In genomic region chr4:190120537-190121001, GRCh38 we compare ENCODE assay signal across 10 cellular contexts. TPM values are rescaled to one million over a fixed set of nuclear protein-coding genes. Genes with fewer than 3 reads are reported as not detected.
DNase-seq lines count a peak whose midpoint lies in the region; ATAC-seq and TF ChIP-seq lines count a peak whose summit lies in the region.
"Not testable (repeated sequence)": the region's sequence is repeated elsewhere in the genome, so short reads cannot be mapped to it uniquely, and the experiment has no call there.
"Had no signal": no experiment of that assay in that cellular context is flagged by ENCODE, and none has a peak within 500 bp of the region (broad histone marks: within the 10 kb centered on the region; RNA-seq: fewer than 3 reads in every experiment).

No MANE protein-coding gene starts in this region.

- not testable (repeated sequence) for H3K27ac Mint-ChIP-seq in MCF 10A (ENCODE audit: low read depth, unreplicated experiment); nephron progenitor cell

- not testable (repeated sequence) for H3K9me3 ChIP-seq in stomach

- DNase-seq in HT1080 (ENCODE audit: low read depth) (peak; percentile 16), cardiac septum (ENCODE audit: low spot score) (peak; percentile 38), stomach (peak; percentile 25)
- not testable (repeated sequence) for DNase-seq in MCF 10A (ENCODE audit: unreplicated experiment); nephron progenitor cell

- intact Hi-C loops in MCF 10A (cut with micrococcal nuclease); cardiac septum (cut with DNase I); stomach (cut with DNase I; ENCODE audit: low total_unique reads): not testable (repeated sequence)

- TF ChIP-seq CTCF in GM12873 (IDR thresholded peaks at IDR 0.05; ENCODE audit: insufficient read depth, low read depth, low read length, missing control alignments) (peak; percentile 20), MCF 10A (IDR thresholded peaks at IDR 0.05; ENCODE audit: unreplicated experiment) (peak; percentile 44), nephron progenitor cell (IDR thresholded peaks at IDR 0.05) (peak; percentile 27), stomach (IDR thresholded peaks at IDR 0.05) (peak in 1 of 7 experiments; percentile 29)

- not testable (repeated sequence) for H3K36me3 Mint-ChIP-seq in MCF 10A (ENCODE audit: insufficient read depth, unreplicated experiment); nephron progenitor cell (ENCODE audit: low read depth)

- not testable (repeated sequence) for H3K4me3 Mint-ChIP-seq in MCF 10A (ENCODE audit: unreplicated experiment); nephron progenitor cell

- BruUV-seq in MCF 10A (replicated peaks; lab: Mats Ljungman, UMichigan), result not testable (repeated sequence)

- not testable (repeated sequence) for TF ChIP-seq POLR2A in stomach (IDR thresholded peaks at IDR 0.05)

- H3K9me3 Mint-ChIP-seq in MCF 10A (ENCODE audit: unreplicated experiment), result not testable (repeated sequence)
- H3K9me3 Mint-ChIP-seq in nephron progenitor cell, result peaks cover 12% of the 10 kb centered on the region

- H3K4me1 Mint-ChIP-seq in MCF 10A (ENCODE audit: insufficient read depth, unreplicated experiment); nephron progenitor cell: not testable (repeated sequence)

- H3K27me3 ChIP-seq in stomach, result not testable (repeated sequence)

- H3K27me3 Mint-ChIP-seq in MCF 10A (ENCODE audit: insufficient read depth, unreplicated experiment); nephron progenitor cell (ENCODE audit: low read depth, poor library complexity): not testable (repeated sequence)

- peak; percentile 44 for ATAC-seq in GM21737 (IDR thresholded peaks at IDR 0.05; ENCODE audit: unreplicated experiment)
- ATAC-seq in activated CD4-positive, CD25-positive, alpha-beta regulatory T cell treated with anti-CD3 and anti-CD28 coated beads, Interleukin-2, amount 50 U/mL, for 24 hours, result peak; percentile 4 to 17

- H3K4me3 ChIP-seq in stomach, result not testable (repeated sequence)

- not testable (repeated sequence) for H3K4me1 ChIP-seq in stomach

- CTCF ChIA-PET in MCF 10A (lab: Yijun Ruan, JAX), result not testable (repeated sequence)

- H3K27ac ChIP-seq in stomach, result not testable (repeated sequence)

- POLR2A ChIA-PET in MCF 10A (lab: Yijun Ruan, JAX), result not testable (repeated sequence)

- not testable (repeated sequence) for H3K36me3 ChIP-seq in stomach

- 72 to 84% (median 81%) methylated on average over 9 to 21 of the region's 37 CpGs; no CpG with 5 or more reads in 1 of the 5 donors for WGBS in stomach, 5 donors

- TF ChIP-seq EP300 in stomach (IDR thresholded peaks at IDR 0.05), result not testable (repeated sequence)

RNA-seq across cellular contexts. Expression of gene DUX4, which starts 53.0 kb away (rescaled TPM):
- total RNA-seq in HT1080 (2014; rRNA removed; shearing (Covaris generic)), result not detected in 2 replicates
- polyA plus RNA-seq in HT1080 (2015; cell fraction: cytosol; rRNA removed), result not detected in 2 replicates
- not detected in 2 replicates for polyA plus RNA-seq in HT1080 (2015; cell fraction: nucleus; rRNA removed)
- total RNA-seq in MCF 10A (2022) (not detected in 2 replicates), cardiac septum (not detected), stomach (not detected)
- not detected for polyA plus RNA-seq in stomach
- total RNA-seq: dermis microvascular lymphatic vessel endothelial cell had no signal
- polyA plus RNA-seq: small intestine had no signal

RNA-seq across cellular contexts. Expression of gene DBET, which starts 56.3 kb away (rescaled TPM):
- total RNA-seq in HT1080 (2014; rRNA removed; shearing (Covaris generic)), result not detected in 2 replicates
- polyA plus RNA-seq in HT1080 (2015; cell fraction: cytosol; rRNA removed), result not detected in 2 replicates
- not detected in 2 replicates for polyA plus RNA-seq in HT1080 (2015; cell fraction: nucleus; rRNA removed)
- not detected in 2 replicates for total RNA-seq in MCF 10A (2022)
- 0.05 TPM for total RNA-seq in cardiac septum
- total RNA-seq in stomach, result not detected
- not detected for polyA plus RNA-seq in stomach
- total RNA-seq: dermis microvascular lymphatic vessel endothelial cell had no signal
- polyA plus RNA-seq: small intestine had no signal
